ENCODE assay signal across 25 cellular contexts in genomic region chr13:98879965-98880364, GRCh38.
DNase-seq lines count a peak whose midpoint lies in the region; ATAC-seq and TF ChIP-seq lines count a peak whose summit lies in the region.
"Had no signal": no experiment of that assay in that cellular context is flagged by ENCODE, and none has a peak within 500 bp of the region (broad histone marks: within the 10 kb centered on the region; RNA-seq: fewer than 3 reads in every experiment).

No MANE protein-coding gene starts in this region.

- no peak overlapping the region for H3K4me3 Mint-ChIP-seq in CD8-positive, alpha-beta T cell
- H3K4me3 Mint-ChIP-seq: activated naive CD8-positive, alpha-beta T cell treated with anti-CD3 and anti-CD28 coated beads, Interleukin-2, amount 10 ng/mL, durations not matched to agents 7 days and 5 days; activated T-helper 1 cell treated with anti-CD3 and anti-CD28 coated beads, Interleukin-12 subunit alpha, Interleukin-12 subunit beta, Interleukin-2, Interleukin-4 antibody, amounts not matched to agents 30 ng/mL and 10 ng/mL and 1 ng/mL, durations not matched to agents 14 hours and 24 hours and 36 hours; CD4-positive, CD25-positive, alpha-beta regulatory T cell; mesothelial cell of epicardium; neural crest cell; stimulated activated naive CD8-positive, alpha-beta T cell treated with anti-CD3 and anti-CD28 coated beads, Interleukin-15, Interleukin-2, amounts not matched to agents 100 ng/mL and 50 ng/mL, for 24 hours had no signal

- no peaks in the 10 kb centered on the region for H3K27me3 Mint-ChIP-seq in CD8-positive, alpha-beta T cell (ENCODE audit: low read depth)
- H3K27me3 Mint-ChIP-seq: activated naive CD8-positive, alpha-beta T cell treated with anti-CD3 and anti-CD28 coated beads, Interleukin-2, amount 10 ng/mL, durations not matched to agents 7 days and 5 days; CD4-positive, CD25-positive, alpha-beta regulatory T cell; stimulated activated naive CD8-positive, alpha-beta T cell treated with anti-CD3 and anti-CD28 coated beads, Interleukin-15, Interleukin-2, amounts not matched to agents 100 ng/mL and 50 ng/mL, for 24 hours had no signal

- H3K36me3 ChIP-seq in CD8-positive, alpha-beta T cell (ENCODE audit: insufficient read depth, low read length): peaks cover 60% of the 10 kb centered on the region
- no peaks in the 10 kb centered on the region for H3K36me3 ChIP-seq in mesendoderm (ENCODE audit: control insufficient read depth, insufficient read depth, low read length)

- no peaks in the 10 kb centered on the region for H3K4me1 ChIP-seq in CD8-positive, alpha-beta T cell (ENCODE audit: insufficient read depth, low read length)
- peaks cover 5% of the 10 kb centered on the region for H3K4me1 ChIP-seq in mesendoderm (ENCODE audit: control insufficient read depth, low read depth, low read length)
- H3K4me1 ChIP-seq: transverse colon had no signal

- no peaks in the 10 kb centered on the region for H3K79me2 ChIP-seq in mesendoderm (ENCODE audit: control insufficient read depth, insufficient read depth, low read length)

- no peak for DNase-seq in CD8-positive, alpha-beta T cell
- peak; percentile 29 for DNase-seq in G401 (ENCODE audit: low spot score)
- DNase-seq in NCI-H345 treated with DMSO at 0.1 percent for 48 hours (lab: John Stamatoyannopoulos, UW; ENCODE audit: unreplicated experiment): peak; percentile 8
- no peak for DNase-seq in dorsolateral prefrontal cortex
- DNase-seq in hippocampal formation (lab: John Stamatoyannopoulos, UW): no peak
- no peak for DNase-seq in activated CD4-positive, alpha-beta T cell treated with anti-CD3 and anti-CD28 coated beads for 48 hours
- no peak for DNase-seq in mesendoderm
- DNase-seq: activated naive CD8-positive, alpha-beta T cell treated with anti-CD3 and anti-CD28 coated beads, Interleukin-2, amount 10 ng/mL, durations not matched to agents 7 days and 5 days; CD4-positive, CD25-positive, alpha-beta regulatory T cell; DND-41; glutamatergic neuron; MM.1S; NCI-H2227 treated with DMSO at 0.1 percent for 48 hours; stimulated activated CD4-positive, alpha-beta T cell treated with anti-CD3 and anti-CD28 coated beads, Interleukin-4, amount 100 ng/mL, for 1 hour; transverse colon had no signal

- H3K18ac ChIP-seq in mesendoderm (ENCODE audit: low read length): no peak overlapping the region

- CTCF ChIA-PET in CD8-positive, alpha-beta T cell (lab: Charles Lee): interaction anchor here (1.1 kb wide), 1 partner anchor 352 kb away, joined by 3 read pairs; no protein-coding TSS in a partner anchor

- no CpG with 5 or more reads among the region's 6 CpGs for WGBS in mesendoderm (ENCODE audit: extremely low coverage, insufficient coverage, low lambda C conversion rate)

- no peak overlapping the region for H3K27ac ChIP-seq in CD8-positive, alpha-beta T cell (ENCODE audit: low read depth, low read length)
- peak overlapping the region in 38 of 59 donors; percentile 1 to 87 (median 78) for H3K27ac ChIP-seq in dorsolateral prefrontal cortex
- no peak overlapping the region for H3K27ac ChIP-seq in mesendoderm (ENCODE audit: low read depth, low read length)
- H3K27ac ChIP-seq: RWPE1, transverse colon had no signal

- peak overlapping the region; percentile 46 for H3K27ac Mint-ChIP-seq in CD8-positive, alpha-beta T cell
- H3K27ac Mint-ChIP-seq: activated naive CD8-positive, alpha-beta T cell treated with anti-CD3 and anti-CD28 coated beads, Interleukin-2, amount 10 ng/mL, durations not matched to agents 7 days and 5 days; activated T-helper 1 cell treated with anti-CD3 and anti-CD28 coated beads, Interleukin-12 subunit alpha, Interleukin-12 subunit beta, Interleukin-2, Interleukin-4 antibody, amounts not matched to agents 30 ng/mL and 10 ng/mL and 1 ng/mL, durations not matched to agents 14 hours and 24 hours and 36 hours; mesothelial cell of epicardium; stimulated activated naive CD8-positive, alpha-beta T cell treated with anti-CD3 and anti-CD28 coated beads, Interleukin-15, Interleukin-2, amounts not matched to agents 100 ng/mL and 50 ng/mL, for 24 hours had no signal

- H3K4me3 ChIP-seq in CD8-positive, alpha-beta T cell (ENCODE audit: low read depth, low read length): no peak overlapping the region
- H3K4me3 ChIP-seq in dorsolateral prefrontal cortex: no peak overlapping the region
- no peak overlapping the region for H3K4me3 ChIP-seq in mesendoderm (ENCODE audit: low read length)
- H3K4me3 ChIP-seq: K562, smooth muscle cell, transverse colon had no signal

- H3K4me2 ChIP-seq in mesendoderm (ENCODE audit: low read length): no peak overlapping the region
- H3K4me2 ChIP-seq: smooth muscle cell had no signal

- in situ Hi-C loops in G401 (cut with HindIII; ENCODE audit: low sequenced_read_pairs): no loop called here

- no peaks in the 10 kb centered on the region for H3K27me3 ChIP-seq in CD8-positive, alpha-beta T cell (ENCODE audit: insufficient read depth, low read length)
- H3K27me3 ChIP-seq in dorsolateral prefrontal cortex: no peaks in the 10 kb centered on the region
- H3K27me3 ChIP-seq in mesendoderm (ENCODE audit: insufficient read depth, low read length, poor library complexity): no peaks in the 10 kb centered on the region
- H3K27me3 ChIP-seq: transverse colon had no signal

- H2AK5ac ChIP-seq in mesendoderm (ENCODE audit: low read length): no peak overlapping the region

- no peak overlapping the region for H3K9ac ChIP-seq in mesendoderm (ENCODE audit: low read length)

- no peak overlapping the region for H3K4ac ChIP-seq in mesendoderm (ENCODE audit: low read depth, low read length)

- peaks cover 6% of the 10 kb centered on the region for H3K4me1 Mint-ChIP-seq in CD8-positive, alpha-beta T cell (ENCODE audit: low read depth)
- H3K4me1 Mint-ChIP-seq: neural crest cell had no signal

- H4K5ac ChIP-seq in mesendoderm (ENCODE audit: low read length): no peak overlapping the region

- H4K8ac ChIP-seq in mesendoderm (ENCODE audit: low read depth, low read length): no peak overlapping the region

- peaks cover 98% of the 10 kb centered on the region for H3K36me3 Mint-ChIP-seq in CD8-positive, alpha-beta T cell

- intact Hi-C loops in CD8-positive, alpha-beta T cell (cut with DNase I, micrococcal nuclease): no loop called here
- intact Hi-C loops in dorsolateral prefrontal cortex (cut with DNase I): loop anchor here in 1 of 2 donors (5.0 kb wide), 1 partner anchor 33 kb away; no protein-coding TSS in a partner anchor

- no peaks in the 10 kb centered on the region for H3K9me3 ChIP-seq in CD8-positive, alpha-beta T cell (ENCODE audit: low read length)
- H3K9me3 ChIP-seq: transverse colon had no signal

- no peaks in the 10 kb centered on the region for H3K9me3 Mint-ChIP-seq in CD8-positive, alpha-beta T cell
- H3K9me3 Mint-ChIP-seq: activated naive CD8-positive, alpha-beta T cell treated with anti-CD3 and anti-CD28 coated beads, Interleukin-2, amount 10 ng/mL, durations not matched to agents 7 days and 5 days; mesothelial cell of epicardium; neural crest cell had no signal

- no peak overlapping the region for H2BK15ac ChIP-seq in mesendoderm (replicated peaks; ENCODE audit: low read depth)

- no peak overlapping the region for H3K56ac ChIP-seq in mesendoderm (ENCODE audit: low read length)

- no peak overlapping the region for H3K23ac ChIP-seq in mesendoderm (ENCODE audit: low read length)

- H2BK120ac ChIP-seq in mesendoderm (ENCODE audit: low read depth, low read length): no peak overlapping the region

- no peak for TF ChIP-seq CTCF in CD8-positive, alpha-beta T cell (IDR thresholded peaks at IDR 0.05)
- TF ChIP-seq CTCF in dorsolateral prefrontal cortex (IDR thresholded peaks at IDR 0.05 in 54 of 56, conservative IDR thresholded peaks at IDR 0.05 in 2 of 56; ENCODE audit: low read depth in 1 of 56, partially characterized antibody in 56 of 56): no peak

- no peak for ATAC-seq in CD8-positive, alpha-beta T cell
- no peak for ATAC-seq in GM19467 (IDR thresholded peaks at IDR 0.05; ENCODE audit: unreplicated experiment)
- ATAC-seq: activated CD4-positive, CD25-positive, alpha-beta regulatory T cell treated with anti-CD3 and anti-CD28 coated beads, Interleukin-2, amount 50 U/mL, for 24 hours; K562; left lobe of liver had no signal

- no peak overlapping the region for H2BK5ac ChIP-seq in mesendoderm (ENCODE audit: low read length)

- POLR2A ChIA-PET in CD8-positive, alpha-beta T cell (lab: Charles Lee): interaction anchor here (1.6 kb wide), 1 partner anchor 11 kb away, joined by 5 read pairs; no protein-coding TSS in a partner anchor

- H3K79me1 ChIP-seq in mesendoderm (ENCODE audit: low read length): no peaks in the 10 kb centered on the region

Comparison
In these comparisons a context has a peak if more than half of its experiments do, and no peak if none do; other contexts are left out.
1. DNase-seq: peak in G401 (single experiment) and NCI-H345 treated with DMSO at 0.1 percent for 48 hours (single experiment); none in CD8-positive, alpha-beta T cell (0 of 7), dorsolateral prefrontal cortex (0 of 10), hippocampal formation (0 of 2), activated CD4-positive, alpha-beta T cell treated with anti-CD3 and anti-CD28 coated beads for 48 hours (single experiment) and mesendoderm (single experiment).
2. H3K27ac ChIP-seq: peak in dorsolateral prefrontal cortex (38 of 59); none in CD8-positive, alpha-beta T cell (single experiment) and mesendoderm (single experiment).